24 cellular contexts compared by ENCODE assay signal in genomic region chr5:126301056-126301455, GRCh38.
"Had no signal": no experiment of that assay in that cellular context is flagged by ENCODE, and none has a peak within 500 bp of the region (broad histone marks: within the 10 kb centered on the region; RNA-seq: fewer than 3 reads in every experiment).

No MANE protein-coding gene starts in this region.

- H3K36me3 ChIP-seq: left ventricle myocardium inferior, pancreas, prostate gland, tibial nerve, uterus had no signal

- H3K27ac ChIP-seq: left ventricle myocardium inferior, pancreas, prostate gland, tibial nerve, uterus had no signal

- ATAC-seq: mucosa of descending colon; naive thymus-derived CD8-positive, alpha-beta T cell; pancreas; right cardiac atrium; sciatic nerve; stimulated activated memory B cell treated with anti-CD40 and anti-IgM and Interleukin-4, amounts not matched to agents 10 μg/mL and 1 μg/mL and 100 μg/mL, for 72 hours; stimulated activated naive CD8-positive, alpha-beta T cell treated with anti-CD3 and anti-CD28 coated beads, Interleukin-15, amount 100 ng/mL, for 72 hours had no signal

- H3K27me3 ChIP-seq: pancreas, tibial nerve, uterus had no signal

- H3K4me2 ChIP-seq: smooth muscle cell had no signal

- DNase-seq: hippocampal formation; immature natural killer cell; kidney; left ventricle myocardium inferior; midbrain; mucosa of descending colon; naive thymus-derived CD8-positive, alpha-beta T cell; pancreas; posterior cingulate gyrus; retina; stimulated activated CD4-positive, alpha-beta T cell treated with anti-CD3 and anti-CD28 coated beads, Interleukin-1b, Interleukin-23, amount 100 ng/mL, for 48 hours; stimulated activated CD4-positive, alpha-beta T cell treated with anti-CD3 and anti-CD28 coated beads, Interleukin-2, amount 100 ng/mL, for 48 hours; stimulated activated CD4-positive, alpha-beta T cell treated with anti-CD3 and anti-CD28 coated beads, Interleukin-4, amount 100 ng/mL, for 4 hours; stimulated activated CD8-positive, alpha-beta memory T cell treated with anti-CD3 and anti-CD28 coated beads, Interleukin-4, amount 100 ng/mL, for 48 hours; stimulated activated naive CD4-positive, alpha-beta T cell treated with Interleukin-2 at 50 U/mL for 16 hours; stimulated activated naive CD8-positive, alpha-beta T cell treated with anti-CD3 and anti-CD28 coated beads, Interleukin-15, amount 100 ng/mL, for 72 hours; uterus had no signal

- H3K4me3 ChIP-seq: left ventricle myocardium inferior, lung, mucosa of descending colon, pancreas, prostate gland, smooth muscle cell, tibial nerve, uterus had no signal

- H3K4me1 ChIP-seq: left ventricle myocardium inferior, pancreas, prostate gland, tibial nerve, uterus had no signal

- H3K9me3 ChIP-seq: mucosa of descending colon, pancreas, prostate gland, uterus had no signal
